13 cellular contexts compared by ENCODE assay signal in the genomic region with DNA sequence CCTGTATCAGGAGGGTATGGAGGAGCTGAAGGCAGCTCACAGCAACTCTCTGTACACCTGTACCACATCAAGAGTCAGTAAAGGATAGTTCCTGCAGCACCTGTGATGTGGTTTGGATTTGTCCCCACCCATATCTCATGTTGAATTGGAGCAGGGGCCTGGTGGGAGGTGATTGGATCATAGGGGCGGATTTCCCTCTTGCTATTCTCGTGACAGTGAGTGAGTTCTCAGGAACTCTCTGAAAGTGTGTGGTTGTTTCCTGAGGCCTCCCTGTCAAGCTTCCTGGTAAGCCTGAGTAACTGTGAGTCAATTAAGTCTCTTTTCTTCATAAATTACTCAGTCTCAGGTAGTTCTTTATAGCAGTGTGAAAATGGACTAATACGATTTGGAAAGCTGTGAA. TPM values are rescaled to one million over a fixed set of nuclear protein-coding genes. Genes with fewer than 3 reads are reported as not detected.
DNase-seq lines count a peak whose midpoint lies in the region; ATAC-seq and TF ChIP-seq lines count a peak whose summit lies in the region.
"Had no signal": no experiment of that assay in that cellular context is flagged by ENCODE, and none has a peak within 500 bp of the region (broad histone marks: within the 10 kb centered on the region; RNA-seq: fewer than 3 reads in every experiment).

No MANE protein-coding gene starts in this region.

- H3K4me1 Mint-ChIP-seq in activated naive CD4-positive, alpha-beta T cell treated with anti-CD3 and anti-CD28 coated beads, Interleukin-2, amount 10 ng/mL, durations not matched to agents 7 days and 5 days, result peaks cover 22% of the 10 kb centered on the region
- peaks cover 4 to 24% (median 15%) of the 10 kb centered on the region in 7 donors for H3K4me1 Mint-ChIP-seq in naive thymus-derived CD4-positive, alpha-beta T cell
- peaks cover 5% of the 10 kb centered on the region for H3K4me1 Mint-ChIP-seq in stimulated activated memory B cell treated with anti-CD40 and anti-IgM and Interleukin-4, amounts not matched to agents 10 μg/mL and 1 μg/mL and 100 μg/mL, for 72 hours
- H3K4me1 Mint-ChIP-seq in natural killer cell, result no peaks in the 10 kb centered on the region
- H3K4me1 Mint-ChIP-seq: central memory CD8-positive, alpha-beta T cell had no signal

- H3K9me3 Mint-ChIP-seq in activated naive CD4-positive, alpha-beta T cell treated with anti-CD3 and anti-CD28 coated beads, Interleukin-2, amount 10 ng/mL, durations not matched to agents 7 days and 5 days, result no peaks in the 10 kb centered on the region
- no peaks in the 10 kb centered on the region for H3K9me3 Mint-ChIP-seq in naive thymus-derived CD4-positive, alpha-beta T cell
- no peaks in the 10 kb centered on the region for H3K9me3 Mint-ChIP-seq in stimulated activated memory B cell treated with anti-CD40 and anti-IgM and Interleukin-4, amounts not matched to agents 10 μg/mL and 1 μg/mL and 100 μg/mL, for 72 hours
- H3K9me3 Mint-ChIP-seq in natural killer cell, result no peaks in the 10 kb centered on the region
- H3K9me3 Mint-ChIP-seq: central memory CD8-positive, alpha-beta T cell; neural crest cell had no signal

- H3K27ac ChIP-seq in naive thymus-derived CD4-positive, alpha-beta T cell (ENCODE audit: low read depth, low read length), result no peak overlapping the region
- H3K27ac ChIP-seq: SJSA1 had no signal

- intact Hi-C loops in naive thymus-derived CD4-positive, alpha-beta T cell (cut with micrococcal nuclease), result loop anchor here in 1 of 2 donors (10.0 kb wide), 1 partner anchor 1526 kb away; no protein-coding TSS in a partner anchor
- intact Hi-C loops in natural killer cell (cut with micrococcal nuclease), result loop anchor here (10.0 kb wide), 1 partner anchor 116 kb away; no protein-coding TSS in a partner anchor

- CTCF ChIA-PET in activated naive CD4-positive, alpha-beta T cell treated with anti-CD3 and anti-CD28 coated beads, Interleukin-2, amount 10 ng/mL, durations not matched to agents 7 days and 5 days (lab: Charles Lee), result interaction anchor here (0.9 to 3.7 kb wide), 7 partner anchors 9 to 120 kb away, joined by 3 to 24 read pairs (median 3); no protein-coding TSS in a partner anchor
- CTCF ChIA-PET in naive thymus-derived CD4-positive, alpha-beta T cell (lab: Charles Lee), result interaction anchor here (1.4 kb wide), 1 partner anchor 9 kb away, joined by 3 read pairs; no protein-coding TSS in a partner anchor

- no peak for DNase-seq in activated CD4-positive, CD25-positive, alpha-beta regulatory T cell treated with anti-CD3 and anti-CD28 coated beads, Interleukin-2, amount 50 U/mL, for 72 hours
- peak; percentile 44 for DNase-seq in activated naive CD4-positive, alpha-beta T cell treated with anti-CD3 and anti-CD28 coated beads, Interleukin-2, amount 10 ng/mL, durations not matched to agents 7 days and 5 days
- peak in 3 of 9 donors; percentile 1 to 57 (median 2) for DNase-seq in naive thymus-derived CD4-positive, alpha-beta T cell
- DNase-seq in NCI-H1105 treated with DMSO at 0.1 percent for 48 hours (lab: John Stamatoyannopoulos, UW) (no peak), natural killer cell (no peak)
- DNase-seq: MV-4-11, NCI-H748 treated with DMSO at 0.1 percent for 48 hours had no signal

- peaks cover 2% of the 10 kb centered on the region for H3K36me3 Mint-ChIP-seq in activated naive CD4-positive, alpha-beta T cell treated with anti-CD3 and anti-CD28 coated beads, Interleukin-2, amount 10 ng/mL, durations not matched to agents 7 days and 5 days
- peaks cover 0 to 8% (median 4%) of the 10 kb centered on the region in 5 donors for H3K36me3 Mint-ChIP-seq in naive thymus-derived CD4-positive, alpha-beta T cell
- no peaks in the 10 kb centered on the region for H3K36me3 Mint-ChIP-seq in stimulated activated memory B cell treated with anti-CD40 and anti-IgM and Interleukin-4, amounts not matched to agents 10 μg/mL and 1 μg/mL and 100 μg/mL, for 72 hours
- no peaks in the 10 kb centered on the region for H3K36me3 Mint-ChIP-seq in natural killer cell

- H3K4me3 ChIP-seq in naive thymus-derived CD4-positive, alpha-beta T cell (ENCODE audit: low read length), result no peak overlapping the region
- H3K4me3 ChIP-seq: SJSA1 had no signal

- H3K4me1 ChIP-seq in naive thymus-derived CD4-positive, alpha-beta T cell (ENCODE audit: control insufficient read depth in 2 of 2, insufficient read depth in 2 of 2, low read length in 2 of 2), result peaks cover 0 to 8% of the 10 kb centered on the region in 2 donors
- H3K4me1 ChIP-seq: SJSA1 had no signal

- peak; percentile 83 to 84 for ATAC-seq in activated CD4-positive, CD25-positive, alpha-beta regulatory T cell treated with anti-CD3 and anti-CD28 coated beads, Interleukin-2, amount 50 U/mL, for 24 hours
- ATAC-seq in naive thymus-derived CD4-positive, alpha-beta T cell, result peak; percentile 20
- ATAC-seq in stimulated activated memory B cell treated with anti-CD40 and anti-IgM and Interleukin-4, amounts not matched to agents 10 μg/mL and 1 μg/mL and 100 μg/mL, for 72 hours, result peak; percentile 46
- no peak for ATAC-seq in HG02623 (IDR thresholded peaks at IDR 0.05; ENCODE audit: unreplicated experiment)
- ATAC-seq in natural killer cell, result no peak

- H3K27me3 Mint-ChIP-seq in activated naive CD4-positive, alpha-beta T cell treated with anti-CD3 and anti-CD28 coated beads, Interleukin-2, amount 10 ng/mL, durations not matched to agents 7 days and 5 days, result no peaks in the 10 kb centered on the region
- H3K27me3 Mint-ChIP-seq in naive thymus-derived CD4-positive, alpha-beta T cell, result peaks cover 0 to 4% (median 0%) of the 10 kb centered on the region in 5 donors
- H3K27me3 Mint-ChIP-seq in stimulated activated memory B cell treated with anti-CD40 and anti-IgM and Interleukin-4, amounts not matched to agents 10 μg/mL and 1 μg/mL and 100 μg/mL, for 72 hours, result peaks cover 32% of the 10 kb centered on the region
- H3K27me3 Mint-ChIP-seq in natural killer cell (ENCODE audit: low read depth in 2 of 2), result peaks cover 0 to 13% of the 10 kb centered on the region in 2 donors
- H3K27me3 Mint-ChIP-seq: central memory CD8-positive, alpha-beta T cell had no signal

- H3K36me3 ChIP-seq in naive thymus-derived CD4-positive, alpha-beta T cell (ENCODE audit: control insufficient read depth in 2 of 3, insufficient read depth in 3 of 3, low read length in 3 of 3), result no peaks in the 10 kb centered on the region
- H3K36me3 ChIP-seq: SJSA1 had no signal

- TF ChIP-seq CTCF in natural killer cell (IDR thresholded peaks at IDR 0.05), result no peak

- no peaks in the 10 kb centered on the region for H3K9me3 ChIP-seq in naive thymus-derived CD4-positive, alpha-beta T cell (ENCODE audit: control insufficient read depth in 2 of 3, low read length in 3 of 3)
- H3K9me3 ChIP-seq: SJSA1 had no signal

- H3K27me3 ChIP-seq in naive thymus-derived CD4-positive, alpha-beta T cell (ENCODE audit: control insufficient read depth in 2 of 2, insufficient read depth in 2 of 2, low read length in 2 of 2), result no peaks in the 10 kb centered on the region
- H3K27me3 ChIP-seq: SJSA1 had no signal

- POLR2A ChIA-PET in naive thymus-derived CD4-positive, alpha-beta T cell (lab: Charles Lee), result no interaction called here

- no peak overlapping the region for H3K4me3 Mint-ChIP-seq in activated naive CD4-positive, alpha-beta T cell treated with anti-CD3 and anti-CD28 coated beads, Interleukin-2, amount 10 ng/mL, durations not matched to agents 7 days and 5 days
- H3K4me3 Mint-ChIP-seq in naive thymus-derived CD4-positive, alpha-beta T cell, result peak overlapping the region in 3 of 10 donors; percentile 15 to 55 (median 32)
- H3K4me3 Mint-ChIP-seq in stimulated activated memory B cell treated with anti-CD40 and anti-IgM and Interleukin-4, amounts not matched to agents 10 μg/mL and 1 μg/mL and 100 μg/mL, for 72 hours, result no peak overlapping the region
- H3K4me3 Mint-ChIP-seq in natural killer cell, result no peak overlapping the region
- H3K4me3 Mint-ChIP-seq: central memory CD8-positive, alpha-beta T cell; neural crest cell had no signal

- H3K27ac Mint-ChIP-seq in activated naive CD4-positive, alpha-beta T cell treated with anti-CD3 and anti-CD28 coated beads, Interleukin-2, amount 10 ng/mL, durations not matched to agents 7 days and 5 days, result peak overlapping the region; percentile 73
- H3K27ac Mint-ChIP-seq in naive thymus-derived CD4-positive, alpha-beta T cell, result peak overlapping the region in 8 of 9 donors; percentile 21 to 79 (median 49)
- no peak overlapping the region for H3K27ac Mint-ChIP-seq in stimulated activated memory B cell treated with anti-CD40 and anti-IgM and Interleukin-4, amounts not matched to agents 10 μg/mL and 1 μg/mL and 100 μg/mL, for 72 hours
- H3K27ac Mint-ChIP-seq in natural killer cell, result no peak overlapping the region

RNA-seq across cellular contexts. Expression of a gene that starts 28.9 kb away (rescaled TPM):
- total RNA-seq in naive thymus-derived CD4-positive, alpha-beta T cell, result 1 to 10 TPM; 1.8 to 7.7 (median 4.3) TPM
- 1 to 10 TPM; 2.6 to 2.9 TPM for polyA plus RNA-seq in naive thymus-derived CD4-positive, alpha-beta T cell
- 10 to 100 TPM in 1 of 3 donors, 1 to 10 TPM in 2; 1.2 to 32.5 (median 1.5) TPM for total RNA-seq in natural killer cell

RNA-seq across cellular contexts. Expression of a gene that starts 57.7 kb away (rescaled TPM):
- total RNA-seq in naive thymus-derived CD4-positive, alpha-beta T cell, result 10 to 100 TPM in 4 of 5 experiments, 1 to 10 TPM in 1; 7.8 to 17.5 (median 15.5) TPM
- polyA plus RNA-seq in naive thymus-derived CD4-positive, alpha-beta T cell, result 10 to 100 TPM in 1 of 2 donors, 1 to 10 TPM in 1; 9.8 to 21.1 TPM
- total RNA-seq in natural killer cell, result 10 to 100 TPM in 2 of 3 donors, 1 to 10 TPM in 1; 8.4 to 19.9 (median 12.2) TPM

Comparison
In these comparisons a context has a peak if more than half of its experiments do, and no peak if none do; other contexts are left out.
1. ATAC-seq: peak in activated CD4-positive, CD25-positive, alpha-beta regulatory T cell treated with anti-CD3 and anti-CD28 coated beads, Interleukin-2, amount 50 U/mL, for 24 hours (2 of 2), naive thymus-derived CD4-positive, alpha-beta T cell (single experiment) and stimulated activated memory B cell treated with anti-CD40 and anti-IgM and Interleukin-4, amounts not matched to agents 10 μg/mL and 1 μg/mL and 100 μg/mL, for 72 hours (single experiment); none in HG02623 (single experiment) and natural killer cell (0 of 3).
2. H3K27ac Mint-ChIP-seq: peak in activated naive CD4-positive, alpha-beta T cell treated with anti-CD3 and anti-CD28 coated beads, Interleukin-2, amount 10 ng/mL, durations not matched to agents 7 days and 5 days (single experiment) and naive thymus-derived CD4-positive, alpha-beta T cell (8 of 9); none in stimulated activated memory B cell treated with anti-CD40 and anti-IgM and Interleukin-4, amounts not matched to agents 10 μg/mL and 1 μg/mL and 100 μg/mL, for 72 hours (single experiment) and natural killer cell (0 of 2).